In genomic region chr22:46752286-46752685, GRCh38 we compare ENCODE assay signal across 1 cellular context.
TF ChIP-seq lines count a peak whose summit lies in the region.

No MANE protein-coding gene starts in this region.

TF ChIP-seq in endothelial cell of umbilical vein, 7 proteins besides CTCF, POLR2A, EP300 and RAD21:
- TF ChIP-seq GATA2 (IDR thresholded peaks at IDR 0.05; ENCODE audit: insufficient read depth, insufficient read length, low read depth, low read length) (no peak), EZH2 (IDR thresholded peaks at IDR 0.05; ENCODE audit: borderline replicate concordance, low read depth, low read length, severe bottlenecking) (no peak), FOS (IDR thresholded peaks at IDR 0.05; ENCODE audit: borderline replicate concordance, insufficient read depth, low read length) (no peak), MYC (IDR thresholded peaks at IDR 0.05; ENCODE audit: low read depth, low read length) (no peak), POLR2AphosphoS5 (IDR thresholded peaks at IDR 0.05; ENCODE audit: insufficient read depth, low read depth, low read length) (no peak), JUN (IDR thresholded peaks at IDR 0.05; ENCODE audit: borderline replicate concordance, insufficient read depth, insufficient read length, low read depth) (no peak)
- TF ChIP-seq, protein P1, sequence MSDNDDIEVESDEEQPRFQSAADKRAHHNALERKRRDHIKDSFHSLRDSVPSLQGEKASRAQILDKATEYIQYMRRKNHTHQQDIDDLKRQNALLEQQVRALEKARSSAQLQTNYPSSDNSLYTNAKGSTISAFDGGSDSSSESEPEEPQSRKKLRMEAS (IDR thresholded peaks at IDR 0.05; ENCODE audit: insufficient read depth, insufficient read length): no peak
